In the genomic region with DNA sequence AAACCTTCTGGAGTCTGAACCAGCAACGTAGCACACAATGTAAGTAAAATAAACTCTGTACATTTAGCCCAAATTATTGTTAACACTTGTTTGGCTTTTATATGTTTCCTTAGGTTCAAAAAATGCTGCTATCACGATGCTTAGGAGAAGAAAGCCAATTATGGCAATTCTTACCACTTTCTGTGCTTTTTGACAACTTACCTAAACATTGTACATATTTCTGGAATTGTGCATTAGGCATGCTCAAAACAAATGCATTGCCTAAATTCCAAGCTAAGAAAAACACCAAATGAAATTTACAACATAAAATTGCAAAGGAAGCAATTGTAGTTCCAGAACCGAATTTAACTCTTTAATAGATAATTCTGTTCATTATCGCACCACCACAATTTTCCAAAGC, we compare ENCODE assay signal across 30 cellular contexts.
"Had no signal": no experiment of that assay in that cellular context is flagged by ENCODE, and none has a peak within 500 bp of the region (broad histone marks: within the 10 kb centered on the region; RNA-seq: fewer than 3 reads in every experiment).

No MANE protein-coding gene starts in this region.

- H3K9me3 Mint-ChIP-seq: nephron progenitor cell; neural crest cell; stimulated activated naive CD8-positive, alpha-beta T cell treated with anti-CD3 and anti-CD28 coated beads, Interleukin-15, amount 100 ng/mL, for 72 hours; type B pancreatic cell had no signal

- H3K4me2 ChIP-seq: smooth muscle cell had no signal

- H3K27ac Mint-ChIP-seq: natural killer cell treated with Interleukin-12 subunit alpha and Interleukin-12 subunit beta and Interleukin-15 and Interleukin-18, amount 100 ng/mL, for 72 hours; nephron progenitor cell; stimulated activated memory B cell treated with anti-CD40 and anti-IgM and Interleukin-4, amounts not matched to agents 10 μg/mL and 1 μg/mL and 100 μg/mL, for 72 hours; stimulated activated naive CD8-positive, alpha-beta T cell treated with anti-CD3 and anti-CD28 coated beads, Interleukin-15, amount 100 ng/mL, for 72 hours; type B pancreatic cell had no signal

- H3K36me3 Mint-ChIP-seq: stimulated activated memory B cell treated with anti-CD40 and anti-IgM and Interleukin-4, amounts not matched to agents 10 μg/mL and 1 μg/mL and 100 μg/mL, for 72 hours; type B pancreatic cell had no signal

- H3K27me3 ChIP-seq: neutrophil, pancreas, right atrium auricular region, spleen, suprapubic skin, testis, tibial artery, transverse colon, upper lobe of right lung, uterus had no signal

- DNase-seq: nucleus accumbens; pancreas; retina; spleen; stimulated activated CD4-positive, alpha-beta T cell treated with anti-CD3 and anti-CD28 coated beads, Interleukin-12 subunit alpha, Interleukin-12 subunit beta, amount 100 ng/mL, for 4 hours; stimulated activated CD4-positive, alpha-beta T cell treated with anti-CD3 and anti-CD28 coated beads, Interleukin-1b, Interleukin-23, amount 100 ng/mL, for 48 hours; stimulated activated CD4-positive, alpha-beta T cell treated with anti-CD3 and anti-CD28 coated beads, Interleukin-4, amount 100 ng/mL, for 1 hour; stimulated activated CD4-positive, alpha-beta T cell treated with anti-CD3 and anti-CD28 coated beads, Interleukin-4, amount 100 ng/mL, for 4 hours; stimulated activated CD8-positive, alpha-beta memory T cell treated with anti-CD3 and anti-CD28 coated beads, Interleukin-4, amount 100 ng/mL, for 48 hours; stimulated activated naive CD4-positive, alpha-beta T cell; stimulated activated naive CD8-positive, alpha-beta T cell treated with anti-CD3 and anti-CD28 coated beads, Interleukin-15, amount 100 ng/mL, for 72 hours; stimulated activated naive CD8-positive, alpha-beta T cell treated with anti-CD3 and anti-CD28 coated beads, Interleukin-15, Interleukin-2, amounts not matched to agents 100 U/mL and 50 U/mL, for 24 hours; substantia nigra; testis; tibial artery; transverse colon; upper lobe of right lung; uterus had no signal

- H3K36me3 ChIP-seq: neutrophil, pancreas, prostate gland, right atrium auricular region, spleen, suprapubic skin, tibial artery, transverse colon, upper lobe of right lung, uterus had no signal

- H3K4me3 ChIP-seq: pancreas, prostate gland, right atrium auricular region, skin epidermis, smooth muscle cell, spleen, suprapubic skin, testis, tibial artery, transverse colon, upper lobe of right lung, uterus had no signal

- H3K4me3 Mint-ChIP-seq: natural killer cell treated with Interleukin-12 subunit alpha and Interleukin-12 subunit beta and Interleukin-15 and Interleukin-18, amount 100 ng/mL, for 72 hours; nephron progenitor cell; neural crest cell; stimulated activated memory B cell treated with anti-CD40 and anti-IgM and Interleukin-4, amounts not matched to agents 10 μg/mL and 1 μg/mL and 100 μg/mL, for 72 hours; stimulated activated naive CD8-positive, alpha-beta T cell treated with anti-CD3 and anti-CD28 coated beads, Interleukin-15, amount 100 ng/mL, for 72 hours; type B pancreatic cell had no signal

- H3K4me1 Mint-ChIP-seq: nephron progenitor cell; neural crest cell; stimulated activated memory B cell treated with anti-CD40 and anti-IgM and Interleukin-4, amounts not matched to agents 10 μg/mL and 1 μg/mL and 100 μg/mL, for 72 hours; stimulated activated naive CD8-positive, alpha-beta T cell treated with anti-CD3 and anti-CD28 coated beads, Interleukin-15, amount 100 ng/mL, for 72 hours had no signal

- H3K9me3 ChIP-seq: neutrophil, pancreas, prostate gland, right atrium auricular region, spleen, suprapubic skin, testis, tibial artery, transverse colon, upper lobe of right lung, uterus had no signal

- H3K27ac ChIP-seq: neutrophil, pancreas, prostate gland, right atrium auricular region, skin epidermis, spleen, suprapubic skin, testis, tibial artery, transverse colon, upper lobe of right lung, uterus had no signal

- ATAC-seq: natural killer cell treated with Interleukin-12 subunit alpha and Interleukin-12 subunit beta and Interleukin-15 and Interleukin-18, amount 100 ng/mL, for 72 hours; pancreas; sciatic nerve; stimulated activated memory B cell treated with anti-CD40 and anti-IgM and Interleukin-4, amounts not matched to agents 10 μg/mL and 1 μg/mL and 100 μg/mL, for 72 hours; stimulated activated naive CD8-positive, alpha-beta T cell treated with anti-CD3 and anti-CD28 coated beads, Interleukin-15, amount 100 ng/mL, for 72 hours; stimulated activated naive CD8-positive, alpha-beta T cell treated with anti-CD3 and anti-CD28 coated beads, Interleukin-15, Interleukin-2, amounts not matched to agents 100 U/mL and 50 U/mL, for 24 hours; upper lobe of right lung had no signal

- H3K4me1 ChIP-seq: pancreas, prostate gland, right atrium auricular region, spleen, suprapubic skin, testis, transverse colon, upper lobe of right lung, uterus had no signal

- H3K27me3 Mint-ChIP-seq: natural killer cell treated with Interleukin-12 subunit alpha and Interleukin-12 subunit beta and Interleukin-15 and Interleukin-18, amount 100 ng/mL, for 72 hours; stimulated activated memory B cell treated with anti-CD40 and anti-IgM and Interleukin-4, amounts not matched to agents 10 μg/mL and 1 μg/mL and 100 μg/mL, for 72 hours; stimulated activated naive CD8-positive, alpha-beta T cell treated with anti-CD3 and anti-CD28 coated beads, Interleukin-15, amount 100 ng/mL, for 72 hours; type B pancreatic cell had no signal
